38 cellular contexts compared by ENCODE assay signal in the genomic region with DNA sequence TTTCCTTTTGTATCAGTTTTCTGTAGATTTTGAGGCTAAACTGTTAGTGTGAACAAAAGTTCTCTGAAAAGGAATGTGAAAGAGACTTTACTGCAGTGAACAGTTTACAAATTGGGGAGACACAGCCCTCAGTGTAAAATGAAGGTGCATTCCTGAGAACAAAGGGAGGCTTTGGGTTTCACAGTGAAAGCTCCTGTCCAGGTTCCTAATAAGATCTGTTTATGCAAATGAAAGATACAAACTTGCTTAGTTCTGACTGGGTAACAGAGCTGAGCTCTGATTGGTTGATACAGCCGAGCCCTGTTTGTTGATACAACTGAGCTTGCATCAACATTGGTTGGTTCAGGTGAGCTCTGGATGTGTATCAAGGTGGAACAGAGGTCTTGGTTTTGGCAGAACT. TPM values are rescaled to one million over a fixed set of nuclear protein-coding genes. Genes with fewer than 3 reads are reported as not detected.
"Had no signal": no experiment of that assay in that cellular context is flagged by ENCODE, and none has a peak within 500 bp of the region (broad histone marks: within the 10 kb centered on the region; RNA-seq: fewer than 3 reads in every experiment).

No MANE protein-coding gene starts in this region.

- H3K4me3 Mint-ChIP-seq: activated naive CD4-positive, alpha-beta T cell treated with anti-CD3 and anti-CD28 coated beads for 36 hours; activated naive CD8-positive, alpha-beta T cell treated with anti-CD3 and anti-CD28 coated beads for 36 hours; activated T-helper 1 cell treated with anti-CD3 and anti-CD28 coated beads, Interleukin-12 subunit alpha, Interleukin-12 subunit beta, Interleukin-2, Interleukin-4 antibody, amounts not matched to agents 30 ng/mL and 10 ng/mL and 1 ng/mL, durations not matched to agents 14 hours and 24 hours and 36 hours; brain; natural killer cell treated with Interleukin-12 subunit alpha and Interleukin-12 subunit beta and Interleukin-15 and Interleukin-18, amount 100 ng/mL, for 72 hours had no signal

- H3K4me1 Mint-ChIP-seq: activated naive CD8-positive, alpha-beta T cell treated with anti-CD3 and anti-CD28 coated beads for 36 hours; brain had no signal

- H3K4me3 ChIP-seq: adrenal gland, ascending aorta, cardiac muscle cell, colonic mucosa, gastrocnemius medialis, lower lobe of right lung, mucosa of descending colon, ovary, skin epidermis, thoracic aorta had no signal

- H3K9me3 ChIP-seq: adrenal gland, ascending aorta, colonic mucosa, gastrocnemius medialis, lower lobe of right lung, mucosa of descending colon, ovary, thoracic aorta had no signal

- ATAC-seq: activated CD4-positive, CD25-positive, alpha-beta regulatory T cell treated with anti-CD3 and anti-CD28 coated beads, Interleukin-2, amount 50 U/mL, for 24 hours; gastrocnemius medialis; left lobe of liver; lower lobe of right lung; mucosa of descending colon; natural killer cell treated with Interleukin-12 subunit alpha and Interleukin-12 subunit beta and Interleukin-15 and Interleukin-18, amount 100 ng/mL, for 72 hours; sciatic nerve; stimulated activated naive CD8-positive, alpha-beta T cell treated with anti-CD3 and anti-CD28 coated beads, Interleukin-15, Interleukin-2, amounts not matched to agents 100 U/mL and 50 U/mL, for 24 hours had no signal

- H3K9me3 Mint-ChIP-seq: activated naive CD4-positive, alpha-beta T cell treated with anti-CD3 and anti-CD28 coated beads for 36 hours; activated naive CD8-positive, alpha-beta T cell treated with anti-CD3 and anti-CD28 coated beads for 36 hours; activated T-helper 1 cell treated with anti-CD3 and anti-CD28 coated beads, Interleukin-12 subunit alpha, Interleukin-12 subunit beta, Interleukin-2, Interleukin-4 antibody, amounts not matched to agents 30 ng/mL and 10 ng/mL and 1 ng/mL, durations not matched to agents 14 hours and 24 hours and 36 hours; brain; natural killer cell treated with Interleukin-12 subunit alpha and Interleukin-12 subunit beta and Interleukin-15 and Interleukin-18, amount 100 ng/mL, for 72 hours had no signal

- H3K27me3 Mint-ChIP-seq: activated naive CD8-positive, alpha-beta T cell treated with anti-CD3 and anti-CD28 coated beads for 36 hours; brain; progenitor cell of endocrine pancreas had no signal

- H3K4me1 ChIP-seq: adrenal gland, ascending aorta, colonic mucosa, gastrocnemius medialis, lower lobe of right lung had no signal

- H3K36me3 Mint-ChIP-seq: activated naive CD8-positive, alpha-beta T cell treated with anti-CD3 and anti-CD28 coated beads for 36 hours; brain; natural killer cell treated with Interleukin-12 subunit alpha and Interleukin-12 subunit beta and Interleukin-15 and Interleukin-18, amount 100 ng/mL, for 72 hours had no signal

- H3K36me3 ChIP-seq: adrenal gland, ascending aorta, cardiac muscle cell, colonic mucosa, gastrocnemius medialis, lower lobe of right lung, ovary, thoracic aorta had no signal

- H3K27ac ChIP-seq: adrenal gland, ascending aorta, cardiac muscle cell, colonic mucosa, gastrocnemius medialis, lower lobe of right lung, ovary, skin epidermis, thoracic aorta, VCaP had no signal

- DNase-seq: activated CD4-positive, alpha-beta T cell treated with anti-CD3 and anti-CD28 coated beads for 48 hours; activated CD4-positive, alpha-beta T cell treated with anti-CD3 and anti-CD28 coated beads, Interleukin-2, amount 50 U/mL, for 48 hours; activated CD8-positive, alpha-beta memory T cell treated with anti-CD3 and anti-CD28 coated beads for 24 hours; activated effector memory CD4-positive, alpha-beta T cell treated with anti-CD3 and anti-CD28 coated beads, Interleukin-2, amount 50 U/mL, for 16 hours; activated naive CD4-positive, alpha-beta T cell treated with anti-CD3 and anti-CD28 coated beads for 36 hours; activated naive CD8-positive, alpha-beta T cell treated with anti-CD3 and anti-CD28 coated beads for 36 hours; adrenal gland; cerebellar nuclear complex; colonic mucosa; effector memory CD4-positive, alpha-beta T cell; gastrocnemius medialis; glutamatergic neuron; kidney glomerular epithelial cell; lower lobe of right lung; mucosa of descending colon; ovary; stimulated activated CD4-positive, alpha-beta T cell treated with anti-CD3 and anti-CD28 coated beads, Interleukin-12 subunit alpha, Interleukin-12 subunit beta, amount 100 ng/mL, for 4 hours; stimulated activated CD4-positive, alpha-beta T cell treated with anti-CD3 and anti-CD28 coated beads, Interleukin-4, amount 100 ng/mL, for 1 hour; stimulated activated naive CD8-positive, alpha-beta T cell treated with anti-CD3 and anti-CD28 coated beads, Interleukin-15, Interleukin-2, amounts not matched to agents 100 U/mL and 50 U/mL, for 24 hours; T-helper 9 cell; trophoblast cell had no signal

- H3K27me3 ChIP-seq: adrenal gland, ascending aorta, cardiac muscle cell, colonic mucosa, gastrocnemius medialis, ovary had no signal

- H3K27ac Mint-ChIP-seq: activated naive CD4-positive, alpha-beta T cell treated with anti-CD3 and anti-CD28 coated beads for 36 hours; activated naive CD8-positive, alpha-beta T cell treated with anti-CD3 and anti-CD28 coated beads for 36 hours; activated T-helper 1 cell treated with anti-CD3 and anti-CD28 coated beads, Interleukin-12 subunit alpha, Interleukin-12 subunit beta, Interleukin-2, Interleukin-4 antibody, amounts not matched to agents 30 ng/mL and 10 ng/mL and 1 ng/mL, durations not matched to agents 14 hours and 24 hours and 36 hours; brain; natural killer cell treated with Interleukin-12 subunit alpha and Interleukin-12 subunit beta and Interleukin-15 and Interleukin-18, amount 100 ng/mL, for 72 hours; progenitor cell of endocrine pancreas had no signal

RNA-seq across cellular contexts. Expression of a gene that starts 8.3 kb away (rescaled TPM):
- total RNA-seq: activated naive CD4-positive, alpha-beta T cell treated with anti-CD3 and anti-CD28 coated beads for 36 hours; activated naive CD8-positive, alpha-beta T cell treated with anti-CD3 and anti-CD28 coated beads for 36 hours; activated T-helper 1 cell treated with anti-CD3 and anti-CD28 coated beads, Interleukin-12 subunit alpha, Interleukin-12 subunit beta, Interleukin-2, Interleukin-4 antibody, amounts not matched to agents 30 ng/mL and 10 ng/mL and 1 ng/mL, durations not matched to agents 14 hours and 24 hours and 36 hours; adrenal gland; ascending aorta; cardiac muscle cell; colonic mucosa; dermis microvascular lymphatic vessel endothelial cell; epithelial cell of proximal tubule; gastrocnemius medialis; left lobe of liver; lower lobe of right lung; mesenteric fat pad; mucosa of descending colon; myocyte; natural killer cell treated with Interleukin-12 subunit alpha and Interleukin-12 subunit beta and Interleukin-15 and Interleukin-18, amount 100 ng/mL, for 72 hours; ovary; progenitor cell of endocrine pancreas; renal cortical epithelial cell; sciatic nerve; thoracic aorta had no signal
- polyA plus RNA-seq: adrenal gland, ovary had no signal
